Comparison of ENCODE assay signal across 8 cellular contexts in the genomic region with DNA sequence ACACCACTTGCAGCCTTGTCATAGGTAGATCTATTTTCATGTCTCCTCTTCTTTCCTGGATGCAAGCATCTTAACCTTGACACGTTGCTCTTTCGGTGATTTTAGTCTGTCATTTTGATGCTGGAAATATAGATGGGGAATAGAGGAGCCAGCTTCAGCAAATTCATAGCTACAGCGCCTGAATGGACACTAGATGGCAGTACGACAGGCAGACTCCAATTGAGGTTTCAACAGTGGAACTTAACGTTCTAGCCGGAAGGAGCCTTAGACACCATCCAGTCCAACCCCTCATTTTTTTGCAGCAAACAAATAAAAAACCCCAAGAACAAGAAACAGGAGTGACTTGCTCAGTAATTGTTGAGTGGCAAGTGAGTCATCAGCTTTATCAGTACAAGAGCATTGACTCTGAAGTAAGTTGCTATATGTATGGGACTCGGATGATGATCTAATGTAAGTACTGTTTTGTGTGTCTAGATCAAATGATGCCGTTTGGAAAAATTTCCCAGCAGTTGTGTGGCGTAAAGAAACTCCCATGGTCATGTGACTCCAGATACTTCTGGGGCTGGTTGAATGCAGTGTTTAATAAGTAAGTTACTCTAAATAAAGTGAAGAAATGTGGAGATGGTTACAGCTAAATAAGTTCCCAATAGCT. TPM values are rescaled to one million over a fixed set of nuclear protein-coding genes. Genes with fewer than 3 reads are reported as not detected.
DNase-seq lines count a peak whose midpoint lies in the region; ATAC-seq and TF ChIP-seq lines count a peak whose summit lies in the region.

No MANE protein-coding gene starts in this region.

- TF ChIP-seq CTCF in colonic mucosa (IDR thresholded peaks at IDR 0.05) (peak; percentile 77), lung (IDR thresholded peaks at IDR 0.05; ENCODE audit: control extremely low read depth, extremely low read depth) (peak; percentile 75)

- intact Hi-C loops in colonic mucosa (cut with DNase I): loop anchor here (2.0 kb wide), 1 partner anchor 212 kb away; a partner anchor contains a TSS

- ATAC-seq in GM19035 (IDR thresholded peaks at IDR 0.05; ENCODE audit: unreplicated experiment) (peak; percentile 89), HG03280 (IDR thresholded peaks at IDR 0.05; ENCODE audit: unreplicated experiment) (peak; percentile 89), lung (ENCODE audit: insufficient read depth, low FRiP score) (peak; percentile 95)

- H3K9ac ChIP-seq in BLaER1 treated with 17β-estradiol and CSF1 and Interleukin-3, amounts not matched to agents 10 nM and 100 nM: peak overlapping the region in 3 of 11 experiments; percentile 2 to 12 (median 7); a peak in 1 of 22 replicates
- no peak overlapping the region for H3K9ac ChIP-seq in colonic mucosa (ENCODE audit: low read depth in 2 of 2, low read length in 2 of 2)

- H3K27ac ChIP-seq in BLaER1 treated with 17β-estradiol and CSF1 and Interleukin-3, amounts not matched to agents 10 nM and 100 nM: peak overlapping the region in 3 of 11 experiments; percentile 7 to 30 (median 8); a peak in 5 of 22 replicates
- H3K27ac ChIP-seq in colonic mucosa (peak overlapping the region; percentile 48), lung (ENCODE audit: low read depth in 1 of 2, low read length in 1 of 2) (peak overlapping the region in 1 of 2 donors; percentile 59)

- H4K20me1 ChIP-seq in BLaER1 treated with 17β-estradiol and CSF1 and Interleukin-3, amounts not matched to agents 10 nM and 100 nM: peaks cover 0 to 26% (median 7%) of the 10 kb centered on the region in 11 experiments; a peak in 10 of 22 replicates

- peak overlapping the region in 2 of 10 experiments; percentile 5 to 14; a peak in 3 of 20 replicates for H3K4me3 ChIP-seq in BLaER1 treated with 17β-estradiol and CSF1 and Interleukin-3, amounts not matched to agents 10 nM and 100 nM
- H3K4me3 ChIP-seq in colonic mucosa (no peak overlapping the region), lung (no peak overlapping the region)

- WGBS in lung, 2 donors: 3 to 5% methylated on average over 9 of the region's 9 CpGs

- H3K27me3 ChIP-seq in BLaER1 treated with 17β-estradiol and CSF1 and Interleukin-3, amounts not matched to agents 10 nM and 100 nM: no peaks in the 10 kb centered on the region
- H3K27me3 ChIP-seq in colonic mucosa: no peaks in the 10 kb centered on the region
- H3K27me3 ChIP-seq in lung (ENCODE audit: control insufficient read depth, insufficient read depth): no peaks in the 10 kb centered on the region

- peak overlapping the region in 9 of 11 experiments; percentile 4 to 74 (median 23); a peak in 15 of 22 replicates for H3K4me2 ChIP-seq in BLaER1 treated with 17β-estradiol and CSF1 and Interleukin-3, amounts not matched to agents 10 nM and 100 nM

- H3K36me3 ChIP-seq in BLaER1 treated with 17β-estradiol and CSF1 and Interleukin-3, amounts not matched to agents 10 nM and 100 nM: peaks cover 26 to 36% (median 33%) of the 10 kb centered on the region in 11 experiments; a peak in 21 of 22 replicates
- H3K36me3 ChIP-seq in colonic mucosa (no peaks in the 10 kb centered on the region), lung (ENCODE audit: control insufficient read depth in 2 of 2, insufficient read depth in 2 of 2, low read length in 2 of 2) (peaks cover 0 to 2% of the 10 kb centered on the region in 2 donors)

- H3K9me3 ChIP-seq in BLaER1 treated with 17β-estradiol and CSF1 and Interleukin-3, amounts not matched to agents 10 nM and 100 nM (replicated peaks in 1 of 11): peaks cover 0 to 7% (median under 1%) of the 10 kb centered on the region in 11 experiments; a peak in 8 of 22 replicates
- H3K9me3 ChIP-seq in colonic mucosa (no peaks in the 10 kb centered on the region), lung (ENCODE audit: control insufficient read depth in 2 of 2, insufficient read depth in 1 of 2, low read length in 1 of 2) (no peaks in the 10 kb centered on the region)

- peaks cover 4 to 29% (median 14%) of the 10 kb centered on the region in 10 experiments; a peak in 17 of 20 replicates for H3K4me1 ChIP-seq in BLaER1 treated with 17β-estradiol and CSF1 and Interleukin-3, amounts not matched to agents 10 nM and 100 nM
- H3K4me1 ChIP-seq in colonic mucosa (no peaks in the 10 kb centered on the region), lung (ENCODE audit: control insufficient read depth in 2 of 2, insufficient read depth in 2 of 2, low read length in 2 of 2) (peaks cover 0 to 7% of the 10 kb centered on the region in 2 donors)

- DNase-seq in NCI-H345 treated with DMSO at 0.1 percent for 48 hours (lab: John Stamatoyannopoulos, UW; ENCODE audit: unreplicated experiment): peak; percentile 68
- peak; percentile 46 for DNase-seq in activated CD4-positive, CD25-positive, alpha-beta regulatory T cell treated with anti-CD3 and anti-CD28 coated beads, Interleukin-2, amount 50 U/mL, for 72 hours
- DNase-seq in colonic mucosa: peak; percentile 77
- peak; percentile 56 for DNase-seq in lung (ENCODE audit: low spot score)
- peak; percentile 32 to 52 (median 48) for DNase-seq in stimulated activated CD4-positive, alpha-beta T cell treated with anti-CD3 and anti-CD28 coated beads, TNF-alpha, amount 100 ng/mL, for 48 hours (ENCODE audit: low read depth in 3 of 3)

RNA-seq across cellular contexts. Expression of a gene that starts 9.0 kb away (rescaled TPM):
- 10 to 100 TPM; 15.2 to 20.9 TPM for total RNA-seq in colonic mucosa
- 10 to 100 TPM in 1 of 2 donors, 1 to 10 TPM in 1; 9.9 to 19.0 TPM for total RNA-seq in lung
- 10 to 100 TPM; 16.9 to 21.7 TPM for polyA plus RNA-seq in lung

RNA-seq across cellular contexts. Expression of a gene that starts 9.1 kb away (rescaled TPM):
- 10 to 100 TPM; 11.4 to 12.3 TPM for total RNA-seq in colonic mucosa
- total RNA-seq in lung: 1 to 10 TPM; 4.6 to 7.0 TPM
- polyA plus RNA-seq in lung: 1 to 10 TPM; 1.5 to 2.9 TPM
